Comparison of ENCODE assay signal across 8 cellular contexts in genomic region chr4:7295917-7296660, GRCh38.
DNase-seq lines count a peak whose midpoint lies in the region; ATAC-seq and TF ChIP-seq lines count a peak whose summit lies in the region.

No MANE protein-coding gene starts in this region.

- H3K36me3 Mint-ChIP-seq in activated naive CD4-positive, alpha-beta T cell treated with anti-CD3 and anti-CD28 coated beads, Interleukin-2, amount 10 ng/mL, durations not matched to agents 7 days and 5 days = no peaks in the 10 kb centered on the region

- no peak for TF ChIP-seq POLR2A in vagina (IDR thresholded peaks at IDR 0.05)

- CTCF ChIA-PET in activated naive CD4-positive, alpha-beta T cell treated with anti-CD3 and anti-CD28 coated beads, Interleukin-2, amount 10 ng/mL, durations not matched to agents 7 days and 5 days (lab: Charles Lee) = no interaction called here

- no peaks in the 10 kb centered on the region for H3K4me1 Mint-ChIP-seq in activated naive CD4-positive, alpha-beta T cell treated with anti-CD3 and anti-CD28 coated beads, Interleukin-2, amount 10 ng/mL, durations not matched to agents 7 days and 5 days

- H3K9me3 Mint-ChIP-seq in activated naive CD4-positive, alpha-beta T cell treated with anti-CD3 and anti-CD28 coated beads, Interleukin-2, amount 10 ng/mL, durations not matched to agents 7 days and 5 days = no peaks in the 10 kb centered on the region

- no peak for ATAC-seq in HG03039 (IDR thresholded peaks at IDR 0.05; ENCODE audit: unreplicated experiment)

- peak; percentile 34 to 78 (median 63) for TF ChIP-seq CTCF in vagina (IDR thresholded peaks at IDR 0.05)

- H3K9me3 ChIP-seq in vagina = no peaks in the 10 kb centered on the region

- H3K27me3 ChIP-seq in vagina = no peaks in the 10 kb centered on the region

- H3K27ac ChIP-seq in vagina = no peak overlapping the region

- H3K4me1 ChIP-seq in vagina = peaks cover 19% of the 10 kb centered on the region

- H3K27me3 Mint-ChIP-seq in activated naive CD4-positive, alpha-beta T cell treated with anti-CD3 and anti-CD28 coated beads, Interleukin-2, amount 10 ng/mL, durations not matched to agents 7 days and 5 days = peaks cover 8% of the 10 kb centered on the region

- H3K4me3 Mint-ChIP-seq in activated naive CD4-positive, alpha-beta T cell treated with anti-CD3 and anti-CD28 coated beads, Interleukin-2, amount 10 ng/mL, durations not matched to agents 7 days and 5 days = no peak overlapping the region

- no peak overlapping the region for H3K27ac Mint-ChIP-seq in activated naive CD4-positive, alpha-beta T cell treated with anti-CD3 and anti-CD28 coated beads, Interleukin-2, amount 10 ng/mL, durations not matched to agents 7 days and 5 days

- intact Hi-C loops in vagina (cut with DNase I) = loop anchor here (2.0 kb wide), 1 partner anchor 103 kb away; the partner anchor contains the start of gene SORCS2

- H3K36me3 ChIP-seq in vagina = no peaks in the 10 kb centered on the region

- peak; percentile 29 for DNase-seq in activated naive CD4-positive, alpha-beta T cell treated with anti-CD3 and anti-CD28 coated beads, Interleukin-2, amount 10 ng/mL, durations not matched to agents 7 days and 5 days
- DNase-seq in activated naive CD4-positive, alpha-beta T cell (lab: John Stamatoyannopoulos, UW) = no peak
- DNase-seq in amniotic epithelial cell (ENCODE audit: low read depth) (peak; percentile 12), iPS-NIHi7 (ENCODE audit: extremely low spot score) (peak; percentile 60), vagina (ENCODE audit: extremely low spot score in 2 of 2) (no peak), GM19238 (ENCODE audit: insufficient read length, low spot score) (no peak), T-helper 1 cell (no peak)

- no peak overlapping the region for H3K4me3 ChIP-seq in vagina

Comparison
In these comparisons a context has a peak if more than half of its experiments do, and no peak if none do; other contexts are left out.
1. DNase-seq: peak in activated naive CD4-positive, alpha-beta T cell treated with anti-CD3 and anti-CD28 coated beads, Interleukin-2, amount 10 ng/mL, durations not matched to agents 7 days and 5 days (single experiment), amniotic epithelial cell (single experiment) and iPS-NIHi7 (single experiment); none in activated naive CD4-positive, alpha-beta T cell (0 of 4), vagina (0 of 2), GM19238 (single experiment) and T-helper 1 cell (0 of 5).